In the genomic region with DNA sequence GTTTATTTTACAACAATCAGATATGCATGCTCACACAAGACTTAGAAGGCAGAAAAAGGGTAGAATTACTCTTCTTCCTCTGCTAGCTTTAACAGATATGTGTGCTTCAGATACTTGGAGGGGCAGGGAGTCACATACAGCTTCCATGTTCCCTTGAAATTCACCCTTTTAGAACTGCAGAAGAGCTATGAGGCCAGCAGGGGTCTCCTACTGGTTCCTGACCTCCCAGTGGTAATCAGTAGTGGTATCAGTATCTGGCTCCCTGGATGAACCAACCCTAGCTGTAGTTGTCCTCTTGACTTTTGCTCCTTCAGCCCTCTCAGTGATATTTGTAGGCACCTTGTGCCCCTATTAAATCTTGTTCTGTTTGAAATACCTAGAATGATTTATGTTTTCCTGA, we compare ENCODE assay signal across 8 cellular contexts.
A peak's percentile ranks its signal among the peaks of the same experiment; 100 is the strongest.
DNase-seq lines count a peak whose midpoint lies in the region; ATAC-seq, FAIRE-seq and TF ChIP-seq lines count a peak whose summit lies in the region.

No MANE protein-coding gene starts in this region.

- DNase-seq in CD14-positive monocyte (ENCODE audit: low spot score) (no peak), H7 (peak; percentile 42), RCC 7860 (ENCODE audit: low spot score) (peak; percentile 34), foreskin melanocyte (peak; percentile 13), dedifferentiated amniotic fluid mesenchymal stem cell (ENCODE audit: extremely low spot score) (no peak), lower leg skin (ENCODE audit: low spot score in 2 of 2) (no peak)
- DNase-seq in stimulated activated naive CD4-positive, alpha-beta T cell (lab: John Stamatoyannopoulos, UW) = no peak

- H3K36me3 ChIP-seq in H7 (replicated peaks; ENCODE audit: control insufficient read depth, insufficient read depth, low read length) = no peaks in the 10 kb centered on the region

- peaks cover 0 to 5% (median 4%) of the 10 kb centered on the region in 3 donors for H3K27me3 Mint-ChIP-seq in CD14-positive monocyte (ENCODE audit: low read depth in 3 of 3)

- FAIRE-seq in RCC 7860 (lab: Jason Lieb, UNC) = no peak

- intact Hi-C loops in CD14-positive monocyte (cut with micrococcal nuclease) (no loop called here), lower leg skin (cut with DNase I; ENCODE audit: low total_unique reads) (no loop called here)

- H3K4me3 Mint-ChIP-seq in CD14-positive monocyte = no peak overlapping the region

- no peaks in the 10 kb centered on the region for H3K27me3 ChIP-seq in H7 (ENCODE audit: control insufficient read depth, insufficient read depth, low read length)

- peaks cover 6% of the 10 kb centered on the region for H3K4me1 Mint-ChIP-seq in CD14-positive monocyte

- H3K9me3 Mint-ChIP-seq in CD14-positive monocyte = peaks cover 6 to 16% (median 9%) of the 10 kb centered on the region in 7 donors

- H3K27ac Mint-ChIP-seq in CD14-positive monocyte = no peak overlapping the region

- H3K4me3 ChIP-seq in H7 (ENCODE audit: insufficient read depth, low read depth, low read length) (no peak overlapping the region), lower leg skin (ENCODE audit: low read depth, poor library complexity, severe bottlenecking) (no peak overlapping the region)

- peak; percentile 28 for TF ChIP-seq CTCF in CD14-positive monocyte (IDR thresholded peaks at IDR 0.05)
- TF ChIP-seq CTCF in lower leg skin (IDR thresholded peaks at IDR 0.05) = no peak

- no peak for ATAC-seq in GM21825 (IDR thresholded peaks at IDR 0.05; ENCODE audit: unreplicated experiment)

- H3K36me3 Mint-ChIP-seq in CD14-positive monocyte = no peaks in the 10 kb centered on the region

- no peak for TF ChIP-seq POLR2A in lower leg skin (IDR thresholded peaks at IDR 0.05)

Comparison
In these comparisons a context has a peak if more than half of its experiments do, and no peak if none do; other contexts are left out.
1. DNase-seq: peak in H7 (single experiment), RCC 7860 (single experiment) and foreskin melanocyte (single experiment); none in CD14-positive monocyte (single experiment), stimulated activated naive CD4-positive, alpha-beta T cell (0 of 6), dedifferentiated amniotic fluid mesenchymal stem cell (single experiment) and lower leg skin (0 of 2).